8 cellular contexts compared by ENCODE assay signal in genomic region chr20:7980332-7981046, GRCh38. TPM values are rescaled to one million over a fixed set of nuclear protein-coding genes. Genes with fewer than 3 reads are reported as not detected.
A peak's percentile ranks its signal among the peaks of the same experiment; 100 is the strongest.
DNase-seq lines count a peak whose midpoint lies in the region; ATAC-seq, FAIRE-seq and TF ChIP-seq lines count a peak whose summit lies in the region.

No MANE protein-coding gene starts in this region.

- H3K9me3 ChIP-seq in HCT116 (ENCODE audit: control insufficient read depth in 1 of 2, insufficient read depth in 1 of 2, low read depth in 1 of 2, low read length in 2 of 2) (no peaks in the 10 kb centered on the region), kidney (ENCODE audit: control insufficient read depth in 1 of 2, low read length in 2 of 2) (no peaks in the 10 kb centered on the region), tibial artery (no peaks in the 10 kb centered on the region)

- peaks cover 5% of the 10 kb centered on the region for H3K4me1 Mint-ChIP-seq in type B pancreatic cell (ENCODE audit: unreplicated experiment)

- peak; percentile 68 for FAIRE-seq in A204.1 (lab: Jason Lieb, UNC)
- no peak for FAIRE-seq in kidney (lab: Jason Lieb, UNC)

- no peaks in the 10 kb centered on the region for H4K20me1 ChIP-seq in HCT116 (ENCODE audit: insufficient read depth)

- no peak overlapping the region for H3K4me3 Mint-ChIP-seq in type B pancreatic cell

- H3K27ac ChIP-seq in HCT116 (ENCODE audit: low read depth, low read length) (no peak overlapping the region), kidney (ENCODE audit: low read depth in 2 of 2, low read length in 2 of 2) (no peak overlapping the region), tibial artery (no peak overlapping the region)

- no peaks in the 10 kb centered on the region for H3K79me2 ChIP-seq in HCT116 (ENCODE audit: insufficient read depth, low read length)

- H3K27me3 ChIP-seq in HCT116 (ENCODE audit: insufficient read depth, low read length) (no peaks in the 10 kb centered on the region), tibial artery (no peaks in the 10 kb centered on the region)

- CTCF ChIA-PET in HCT116 (lab: Charles Lee): interaction anchor here (0.7 to 2.1 kb wide), 11 partner anchors 9 to 741 kb away, joined by 3 to 54 read pairs (median 4); partner anchors contain the start of gene TMX4

- no peak for TF ChIP-seq POLR2A in HCT116 (IDR thresholded peaks at IDR 0.05; ENCODE audit: borderline replicate concordance, extremely low read depth, insufficient read depth, insufficient read length)

- TF ChIP-seq RAD21 in HCT116 (IDR thresholded peaks at IDR 0.05; ENCODE audit: low read depth): peak; percentile 50

- H3K36me3 ChIP-seq in HCT116 (ENCODE audit: control insufficient read depth in 1 of 2, insufficient read depth in 2 of 2, low read length in 2 of 2) (no peaks in the 10 kb centered on the region), kidney (ENCODE audit: control insufficient read depth in 1 of 2, insufficient read depth in 2 of 2, low read length in 2 of 2) (peaks cover 0 to 10% of the 10 kb centered on the region in 2 donors), tibial artery (peaks cover 33 to 52% (median 37%) of the 10 kb centered on the region in 3 donors)

- H3K4me3 ChIP-seq in HCT116 (replicated peaks in 1 of 2; ENCODE audit: low read depth in 1 of 2, low read length in 2 of 2): no peak overlapping the region
- no peak overlapping the region for H3K4me3 ChIP-seq in astrocyte of the spinal cord (ENCODE audit: low read depth, low read length)
- no peak overlapping the region for H3K4me3 ChIP-seq in kidney (ENCODE audit: low read length in 2 of 2)
- no peak overlapping the region for H3K4me3 ChIP-seq in tibial artery

- no TSS peak for BruUV-seq in HCT116 (replicated peaks; lab: Mats Ljungman, UMichigan)

- DNase-seq in G401 (ENCODE audit: low spot score) (peak; percentile 18), HCT116 (ENCODE audit: low read depth, low spot score) (peak; percentile 23), NCI-H2227 (lab: John Stamatoyannopoulos, UW; ENCODE audit: unreplicated experiment) (peak; percentile 30), astrocyte of the spinal cord (ENCODE audit: low read depth, low spot score) (peak; percentile 45), kidney (no peak), type B pancreatic cell (ENCODE audit: extremely low spot score, unreplicated experiment) (no peak), tibial artery (no peak)

- intact Hi-C loops in HCT116 (cut with micrococcal nuclease) (loop anchor here (1.0 kb wide), 1 partner anchor 742 kb away; no protein-coding TSS in a partner anchor), kidney (cut with DNase I) (no loop called here), tibial artery (cut with DNase I; ENCODE audit: low total_unique reads) (no loop called here)

- H3K27ac Mint-ChIP-seq in type B pancreatic cell: no peak overlapping the region

- no peaks in the 10 kb centered on the region for H3K9me2 ChIP-seq in HCT116 (ENCODE audit: insufficient read depth)

- in situ Hi-C loops in G401 (cut with HindIII; ENCODE audit: low sequenced_read_pairs): no loop called here
- in situ Hi-C loops in astrocyte of the spinal cord (cut with HindIII; ENCODE audit: low sequenced_read_pairs): no loop called here

- peak; percentile 91 for ATAC-seq in HCT116

- H3K4me1 ChIP-seq in HCT116 (ENCODE audit: control insufficient read depth in 1 of 2, insufficient read depth in 2 of 2, low read length in 2 of 2): peaks cover 0 to 5% of the 10 kb centered on the region in 2 experiments; a peak in 1 of 4 replicates
- no peaks in the 10 kb centered on the region for H3K4me1 ChIP-seq in kidney (ENCODE audit: control insufficient read depth in 1 of 2, insufficient read depth in 1 of 2, low read depth in 1 of 2, low read length in 2 of 2)
- no peaks in the 10 kb centered on the region for H3K4me1 ChIP-seq in tibial artery

- no peak overlapping the region for H2AFZ ChIP-seq in HCT116 (ENCODE audit: low read depth, low read length, poor library complexity, severe bottlenecking)

- peaks cover 13% of the 10 kb centered on the region for H3K36me3 Mint-ChIP-seq in type B pancreatic cell

- TF ChIP-seq CTCF in HCT116 (IDR thresholded peaks at IDR 0.05 in 2 of 3, conservative IDR thresholded peaks at IDR 0.05 in 1 of 3; ENCODE audit: borderline replicate concordance in 1 of 3, insufficient read depth in 1 of 3, low read depth in 2 of 3, low read length in 2 of 3): peak; percentile 26 to 69 (median 59); a peak in 4 of 6 replicates
- peak; percentile 49 for TF ChIP-seq CTCF in astrocyte of the spinal cord (IDR thresholded peaks at IDR 0.05; ENCODE audit: low read depth, low read length)
- peak; percentile 19 for TF ChIP-seq CTCF in kidney (IDR thresholded peaks at IDR 0.05; ENCODE audit: borderline replicate concordance, extremely low read depth, insufficient read depth)
- TF ChIP-seq CTCF in type B pancreatic cell (conservative IDR thresholded peaks at IDR 0.05): peak; percentile 72
- no peak for TF ChIP-seq CTCF in tibial artery (IDR thresholded peaks at IDR 0.05)

- H3K9me3 Mint-ChIP-seq in type B pancreatic cell: no peaks in the 10 kb centered on the region

- H3K27me3 Mint-ChIP-seq in type B pancreatic cell: no peaks in the 10 kb centered on the region

- RAD21 ChIA-PET in HCT116 (lab: Charles Lee; ENCODE audit: low non-redundant PET in 1 of 2, low total read pairs in 2 of 2, uncharacterized antibody in 2 of 2, unreplicated experiment in 2 of 2): interaction anchor here in 1 of 2 experiments (0.9 kb wide), 1 partner anchor 742 kb away, joined by 5 read pairs; no protein-coding TSS in a partner anchor

- no peak overlapping the region; the same call in 1 of the 2 replicates for H3K4me2 ChIP-seq in HCT116 (ENCODE audit: low read length)

- POLR2A ChIA-PET in HCT116 (lab: Charles Lee): no interaction called here

- H3K9ac ChIP-seq in HCT116 (ENCODE audit: low read length): no peak overlapping the region
- H3K9ac ChIP-seq in kidney (ENCODE audit: low read length in 2 of 2): no peak overlapping the region

TF ChIP-seq in HCT116, 20 proteins besides CTCF, POLR2A, EP300 and RAD21 (continues in another document):
- TF ChIP-seq REST (IDR thresholded peaks at IDR 0.05; ENCODE audit: low read depth) (no peak), JUND (IDR thresholded peaks at IDR 0.05) (no peak), SP1 (IDR thresholded peaks at IDR 0.05; ENCODE audit: low read depth) (no peak), CEBPB (IDR thresholded peaks at IDR 0.05; ENCODE audit: low read depth) (no peak), FOSL1 (IDR thresholded peaks at IDR 0.05; ENCODE audit: low read depth) (no peak), ZBTB33 (IDR thresholded peaks at IDR 0.05; ENCODE audit: extremely low read depth, insufficient replicate concordance, low read length) (no peak), YY1 (IDR thresholded peaks at IDR 0.05; ENCODE audit: extremely low read depth, insufficient replicate concordance, low read depth, low read length) (no peak), ELF1 (IDR thresholded peaks at IDR 0.05; ENCODE audit: borderline replicate concordance, low read depth) (no peak), EZH2phosphoT487 (IDR thresholded peaks at IDR 0.05; ENCODE audit: borderline replicate concordance) (no peak), EGR1 (IDR thresholded peaks at IDR 0.05; ENCODE audit: low read depth) (no peak)

RNA-seq across cellular contexts. Expression of gene TMX4, which starts 39.1 kb away (rescaled TPM):
- 2.6 and 3.3 TPM in 2 replicates for total RNA-seq in G401 (2014; rRNA removed; shearing (Covaris generic))
- total RNA-seq in HCT116 (2021; ENCODE audit: unreplicated experiment): 12.0 TPM
- polyA plus RNA-seq in HCT116 (2012): 2.6 and 3.1 TPM in 2 replicates
- 90.8 TPM for total RNA-seq in kidney
- 20.7 TPM for polyA plus RNA-seq in kidney (ENCODE audit: insufficient read depth, low read depth, low replicate concordance)
- 27.6 and 40.9 TPM in 2 replicates for total RNA-seq in type B pancreatic cell (ENCODE audit: low replicate concordance)

RNA-seq across cellular contexts. Expression of gene HAO1, which starts 40.2 kb away (rescaled TPM):
- total RNA-seq in G401 (2014; rRNA removed; shearing (Covaris generic)): not detected in 2 replicates
- total RNA-seq in HCT116 (2021; ENCODE audit: unreplicated experiment) (0.12 TPM), kidney (not detected), type B pancreatic cell (ENCODE audit: low replicate concordance) (not detected in 2 replicates)
- polyA plus RNA-seq in HCT116 (2012): not detected in 2 replicates
- polyA plus RNA-seq in kidney (ENCODE audit: insufficient read depth, low read depth, low replicate concordance): 0.86 TPM

Comparison
In these comparisons a context has a peak if more than half of its experiments do, and no peak if none do; other contexts are left out.
1. DNase-seq: peak in G401 (single experiment), HCT116 (single experiment), NCI-H2227 (single experiment) and astrocyte of the spinal cord (single experiment); none in kidney (single experiment), type B pancreatic cell (single experiment) and tibial artery (0 of 2).
2. CTCF ChIP-seq: peak in HCT116 (3 of 3), astrocyte of the spinal cord (single experiment), kidney (single experiment) and type B pancreatic cell (single experiment); none in tibial artery (0 of 2).